In genomic region chr17:73065376-73065775, GRCh38 we compare ENCODE assay signal across 1 cellular context.
TF ChIP-seq lines count a peak whose summit lies in the region.

No MANE protein-coding gene starts in this region.

TF ChIP-seq in IMR-90, 13 proteins besides CTCF, POLR2A, EP300 and RAD21 (continued from another document):
- TF ChIP-seq, protein P1, sequence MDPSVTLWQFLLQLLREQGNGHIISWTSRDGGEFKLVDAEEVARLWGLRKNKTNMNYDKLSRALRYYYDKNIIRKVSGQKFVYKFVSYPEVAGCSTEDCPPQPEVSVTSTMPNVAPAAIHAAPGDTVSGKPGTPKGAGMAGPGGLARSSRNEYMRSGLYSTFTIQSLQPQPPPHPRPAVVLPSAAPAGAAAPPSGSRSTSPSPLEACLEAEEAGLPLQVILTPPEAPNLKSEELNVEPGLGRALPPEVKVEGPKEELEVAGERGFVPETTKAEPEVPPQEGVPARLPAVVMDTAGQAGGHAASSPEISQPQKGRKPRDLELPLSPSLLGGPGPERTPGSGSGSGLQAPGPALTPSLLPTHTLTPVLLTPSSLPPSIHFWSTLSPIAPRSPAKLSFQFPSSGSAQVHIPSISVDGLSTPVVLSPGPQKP (IDR thresholded peaks at IDR 0.05; ENCODE audit: borderline replicate concordance, low read depth, low read length): no peak
- TF ChIP-seq CHD1 (IDR thresholded peaks at IDR 0.05; ENCODE audit: low read depth, low read length) (no peak), MAFK (IDR thresholded peaks at IDR 0.05; ENCODE audit: low read depth, low read length) (no peak), CEBPB (IDR thresholded peaks at IDR 0.05; ENCODE audit: low read depth, low read length) (no peak)
- TF ChIP-seq, protein P2, sequence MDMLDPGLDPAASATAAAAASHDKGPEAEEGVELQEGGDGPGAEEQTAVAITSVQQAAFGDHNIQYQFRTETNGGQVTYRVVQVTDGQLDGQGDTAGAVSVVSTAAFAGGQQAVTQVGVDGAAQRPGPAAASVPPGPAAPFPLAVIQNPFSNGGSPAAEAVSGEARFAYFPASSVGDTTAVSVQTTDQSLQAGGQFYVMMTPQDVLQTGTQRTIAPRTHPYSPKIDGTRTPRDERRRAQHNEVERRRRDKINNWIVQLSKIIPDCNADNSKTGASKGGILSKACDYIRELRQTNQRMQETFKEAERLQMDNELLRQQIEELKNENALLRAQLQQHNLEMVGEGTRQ (IDR thresholded peaks at IDR 0.05; ENCODE audit: low read depth, low read length): no peak
